ENCODE assay signal across 8 cellular contexts in the genomic region with DNA sequence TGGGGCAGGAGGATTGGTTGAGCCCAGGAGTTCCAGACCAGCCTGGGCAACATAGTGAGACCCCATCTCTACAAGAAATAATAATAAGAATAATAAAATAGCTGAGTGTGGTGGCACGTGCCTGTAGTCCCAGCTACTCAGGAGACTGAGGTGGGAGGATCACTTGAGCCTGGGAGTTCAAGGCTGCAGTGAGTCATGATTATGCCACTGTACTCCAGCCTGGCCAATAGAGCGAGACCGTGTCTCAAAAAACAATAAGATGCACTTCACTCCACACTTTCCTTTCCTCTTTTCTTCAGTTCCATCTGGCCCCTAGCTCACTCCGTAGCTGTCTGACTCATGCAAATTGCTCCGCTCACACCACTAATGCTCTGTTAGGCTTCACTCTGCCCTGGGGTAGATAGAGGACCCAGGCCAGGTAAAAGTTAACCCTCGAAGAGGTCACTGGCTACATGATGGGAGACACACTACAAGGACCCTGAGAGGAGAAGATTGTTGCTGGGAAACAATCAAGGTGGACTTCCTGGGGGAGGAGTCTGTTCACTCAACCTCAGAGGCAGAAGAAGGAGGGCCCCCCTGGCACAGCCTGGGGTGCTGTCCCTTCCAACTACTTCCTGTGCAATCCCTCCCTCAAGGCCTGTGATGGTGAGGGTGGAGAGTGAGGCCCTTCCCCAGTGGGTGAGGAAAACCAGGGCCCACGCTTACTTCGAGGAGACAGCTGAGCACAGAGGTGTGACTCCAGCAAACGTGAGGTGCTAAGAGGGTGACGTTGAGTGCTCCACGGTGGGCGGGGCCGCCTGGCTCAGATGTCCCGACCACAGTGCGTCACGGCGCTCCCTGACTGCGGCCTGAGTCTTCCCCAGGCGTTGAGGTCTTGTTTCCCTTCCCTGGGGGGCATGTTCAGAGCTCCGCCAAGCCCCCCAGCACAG. TPM values are rescaled to one million over a fixed set of nuclear protein-coding genes. Genes with fewer than 3 reads are reported as not detected.
DNase-seq lines count a peak whose midpoint lies in the region; TF ChIP-seq lines count a peak whose summit lies in the region.

No MANE protein-coding gene starts in this region.

- POLR2A ChIA-PET in Caco-2 (lab: Charles Lee) = interaction anchor here (0.7 kb wide), 1 partner anchor 29 kb away, joined by 8 read pairs; no protein-coding TSS in a partner anchor

- TF ChIP-seq CTCF in DOHH2 (IDR thresholded peaks at IDR 0.05; ENCODE audit: low read depth, low read length, poor library complexity, severe bottlenecking) (no peak), GM20000 (IDR thresholded peaks at IDR 0.05; ENCODE audit: extremely low read depth, missing control alignments) (no peak), Caco-2 (IDR thresholded peaks at IDR 0.05; ENCODE audit: insufficient read depth in 1 of 2, low read depth in 1 of 2, low read length in 1 of 2, severe bottlenecking in 1 of 2, unreplicated experiment in 1 of 2) (no peak)

- peaks cover 45% of the 10 kb centered on the region for H3F3A ChIP-seq in DOHH2 (ENCODE audit: control insufficient read depth, insufficient read depth)

- peak overlapping the region; percentile 99 for H3K4me2 ChIP-seq in DOHH2 (ENCODE audit: low read length)

- DNase-seq in GM20000 (ENCODE audit: low spot score) = peak; percentile 66
- DNase-seq in KBM-7 = peak; percentile 47
- DNase-seq in activated T-helper 1 cell treated with anti-CD3 and anti-CD28 coated beads, Interleukin-2, amount 50 U/mL, for 16 hours (ENCODE audit: low read depth in 1 of 2, low spot score in 1 of 2) = peak; percentile 21 to 39
- DNase-seq in stimulated activated CD4-positive, alpha-beta T cell treated with anti-CD3 and anti-CD28 coated beads, Interleukin-4, amount 100 ng/mL, for 4 hours = peak; percentile 38 to 55
- DNase-seq in cardiac septum (ENCODE audit: low spot score) = no peak
- DNase-seq in Caco-2 = no peak
- no peak for DNase-seq in dermis blood vessel endothelial cell

- H3K9me3 Mint-ChIP-seq in Caco-2 (ENCODE audit: unreplicated experiment) = no peaks in the 10 kb centered on the region

- in situ Hi-C loops in KBM-7 (cut with MboI; ENCODE audit: low pct_unique_long_range_greater_than_20kb, low sequenced_read_pairs) = no loop called here

- peak overlapping the region; percentile 100 for H3K27ac ChIP-seq in DOHH2 (ENCODE audit: low read depth, low read length)

- peaks cover 6% of the 10 kb centered on the region for H3K4me1 Mint-ChIP-seq in Caco-2 (ENCODE audit: low read depth, unreplicated experiment)

- intact Hi-C loops in cardiac septum (cut with DNase I) = no loop called here
- intact Hi-C loops in Caco-2 (cut with micrococcal nuclease; ENCODE audit: unreplicated experiment) = no loop called here

- no peaks in the 10 kb centered on the region for H3K27me3 Mint-ChIP-seq in Caco-2 (ENCODE audit: insufficient read depth, unreplicated experiment)

- H3K79me2 ChIP-seq in DOHH2 (ENCODE audit: control insufficient read depth, low read length) = no peaks in the 10 kb centered on the region

- no TSS peak for BruUV-seq in Caco-2 (replicated peaks; lab: Mats Ljungman, UMichigan)

- H3K27me3 ChIP-seq in DOHH2 (ENCODE audit: control insufficient read depth, low read length) (no peaks in the 10 kb centered on the region), Caco-2 (replicated peaks; ENCODE audit: control insufficient read depth, insufficient read depth, low read length) (no peaks in the 10 kb centered on the region)

- peaks cover under 1% of the 10 kb centered on the region for H3K36me3 Mint-ChIP-seq in Caco-2 (ENCODE audit: insufficient read depth, unreplicated experiment)

- no peaks in the 10 kb centered on the region for H3K9me2 ChIP-seq in DOHH2 (replicated peaks; ENCODE audit: control insufficient read depth, low read length)

- H4K20me1 ChIP-seq in DOHH2 (ENCODE audit: control insufficient read depth, insufficient read depth, low read depth, low read length) = no peaks in the 10 kb centered on the region

- H3K9me3 ChIP-seq in DOHH2 (ENCODE audit: control insufficient read depth, insufficient read depth, low read length) (no peaks in the 10 kb centered on the region), Caco-2 (no peaks in the 10 kb centered on the region)

- H3K27ac Mint-ChIP-seq in Caco-2 (ENCODE audit: unreplicated experiment) = no peak overlapping the region

- no peak overlapping the region for H3K4me3 Mint-ChIP-seq in Caco-2 (ENCODE audit: unreplicated experiment)

- H3K4me1 ChIP-seq in DOHH2 (ENCODE audit: control insufficient read depth, low read length) = peaks cover 78% of the 10 kb centered on the region
- H3K4me1 ChIP-seq in Caco-2 = peaks cover 3% of the 10 kb centered on the region; the same call in 1 of the 2 replicates

- H3K4me3 ChIP-seq in DOHH2 (ENCODE audit: low read length) (peak overlapping the region; percentile 83), Caco-2 (ENCODE audit: low read depth, low read length) (no peak overlapping the region)

- peaks cover 3% of the 10 kb centered on the region; the same call in 1 of the 2 replicates for H3K36me3 ChIP-seq in DOHH2 (ENCODE audit: control insufficient read depth, low read length)
- H3K36me3 ChIP-seq in Caco-2 (ENCODE audit: control insufficient read depth, insufficient read depth, low read length) = no peaks in the 10 kb centered on the region

- CTCF ChIA-PET in Caco-2 (lab: Charles Lee) = no interaction called here

RNA-seq across cellular contexts. Expression of gene TNFSF9, which starts 8.8 kb away (rescaled TPM):
- total RNA-seq in cardiac septum = not detected
- 0.77 and 1.3 TPM in 2 replicates for total RNA-seq in Caco-2 (2022)
- 0.34 and 0.60 TPM in 2 replicates for total RNA-seq in dermis blood vessel endothelial cell

RNA-seq across cellular contexts. Expression of gene TUBB4A, which starts 19.9 kb away (rescaled TPM):
- total RNA-seq in cardiac septum (0.40 TPM), Caco-2 (2022) (3.8 and 6.0 TPM in 2 replicates), dermis blood vessel endothelial cell (not detected in 2 replicates)

RNA-seq across cellular contexts. Expression of gene DENND1C, which starts 40.4 kb away (rescaled TPM):
- 0.78 TPM for total RNA-seq in cardiac septum
- 3.5 and 4.4 TPM in 2 replicates for total RNA-seq in Caco-2 (2022)
- not detected in 2 replicates for total RNA-seq in dermis blood vessel endothelial cell

RNA-seq across cellular contexts. Expression of gene CRB3, which starts 57.9 kb away (rescaled TPM):
- total RNA-seq in cardiac septum (not detected), Caco-2 (2022) (53.9 and 54.5 TPM in 2 replicates), dermis blood vessel endothelial cell (not detected in 2 replicates)

Comparison
In these comparisons a context has a peak if more than half of its experiments do, and no peak if none do; other contexts are left out.
1. DNase-seq: peak in GM20000 (single experiment), KBM-7 (single experiment), activated T-helper 1 cell treated with anti-CD3 and anti-CD28 coated beads, Interleukin-2, amount 50 U/mL, for 16 hours (2 of 2) and stimulated activated CD4-positive, alpha-beta T cell treated with anti-CD3 and anti-CD28 coated beads, Interleukin-4, amount 100 ng/mL, for 4 hours (2 of 2); none in cardiac septum (single experiment), Caco-2 (0 of 2) and dermis blood vessel endothelial cell (single experiment).